In genomic region chr2:176554107-176555048, GRCh38 we compare ENCODE assay signal across 8 cellular contexts.
DNase-seq lines count a peak whose midpoint lies in the region; ATAC-seq and TF ChIP-seq lines count a peak whose summit lies in the region.

No MANE protein-coding gene starts in this region.

- no peaks in the 10 kb centered on the region for H3K27me3 ChIP-seq in thoracic aorta (replicated peaks; ENCODE audit: insufficient read depth)

- H3K9me3 Mint-ChIP-seq in activated CD8-positive, alpha-beta memory T cell treated with anti-CD3 and anti-CD28 coated beads, Interleukin-2, amount 10 ng/mL, durations not matched to agents 7 days and 5 days (ENCODE audit: low read depth), result no peaks in the 10 kb centered on the region

- peaks cover 58% of the 10 kb centered on the region for H3K27me3 Mint-ChIP-seq in activated CD8-positive, alpha-beta memory T cell treated with anti-CD3 and anti-CD28 coated beads, Interleukin-2, amount 10 ng/mL, durations not matched to agents 7 days and 5 days

- DNase-seq in DMS 273 (lab: John Stamatoyannopoulos, UW; ENCODE audit: unreplicated experiment) (peak; percentile 85), NCI-H446 (lab: John Stamatoyannopoulos, UW) (peak; percentile 31 to 71), epithelial cell of proximal tubule (ENCODE audit: low read depth) (no peak), mucosa of descending colon (peak in 1 of 3 donors; percentile 33), thoracic aorta (ENCODE audit: low spot score) (no peak)
- DNase-seq in activated CD8-positive, alpha-beta memory T cell treated with anti-CD3 and anti-CD28 coated beads, Interleukin-2, amount 10 ng/mL, durations not matched to agents 7 days and 5 days, result peak; percentile 50

- peaks cover 13% of the 10 kb centered on the region for H3K4me1 Mint-ChIP-seq in activated CD8-positive, alpha-beta memory T cell treated with anti-CD3 and anti-CD28 coated beads, Interleukin-2, amount 10 ng/mL, durations not matched to agents 7 days and 5 days

- intact Hi-C loops in mucosa of descending colon (cut with DNase I, micrococcal nuclease), result loop anchor here (10.0 kb wide), 3 partner anchors 90 to 410 kb away; no protein-coding TSS in a partner anchor

- H3K36me3 ChIP-seq in mucosa of descending colon (ENCODE audit: low read depth), result no peaks in the 10 kb centered on the region
- H3K36me3 ChIP-seq in thoracic aorta, result no peaks in the 10 kb centered on the region

- H3K4me3 Mint-ChIP-seq in activated CD8-positive, alpha-beta memory T cell treated with anti-CD3 and anti-CD28 coated beads, Interleukin-2, amount 10 ng/mL, durations not matched to agents 7 days and 5 days, result peak overlapping the region; percentile 59

- H3K4me3 ChIP-seq in epithelial cell of proximal tubule (ENCODE audit: low read depth, low read length), result peak overlapping the region; percentile 57
- H3K4me3 ChIP-seq in mucosa of descending colon, result no peak overlapping the region
- H3K4me3 ChIP-seq in thoracic aorta, result peak overlapping the region; percentile 68

- H3K36me3 Mint-ChIP-seq in activated CD8-positive, alpha-beta memory T cell treated with anti-CD3 and anti-CD28 coated beads, Interleukin-2, amount 10 ng/mL, durations not matched to agents 7 days and 5 days, result no peaks in the 10 kb centered on the region

- CTCF ChIA-PET in activated CD8-positive, alpha-beta memory T cell treated with anti-CD3 and anti-CD28 coated beads, Interleukin-2, amount 10 ng/mL, durations not matched to agents 7 days and 5 days (lab: Charles Lee), result interaction anchor here (0.8 to 2.8 kb wide), 39 partner anchors 8 to 838 kb away, joined by 3 to 35 read pairs (median 5); partner anchors contain the start of gene AGPS

- TF ChIP-seq CTCF in epithelial cell of proximal tubule (conservative IDR thresholded peaks at IDR 0.05; ENCODE audit: low read depth, low read length) (peak; percentile 82), mucosa of descending colon (IDR thresholded peaks at IDR 0.05) (peak; percentile 54), thoracic aorta (IDR thresholded peaks at IDR 0.05) (peak; percentile 80)

- no peak overlapping the region for H3K27ac Mint-ChIP-seq in activated CD8-positive, alpha-beta memory T cell treated with anti-CD3 and anti-CD28 coated beads, Interleukin-2, amount 10 ng/mL, durations not matched to agents 7 days and 5 days

- no peaks in the 10 kb centered on the region for H3K9me3 ChIP-seq in mucosa of descending colon
- H3K9me3 ChIP-seq in thoracic aorta, result no peaks in the 10 kb centered on the region

- peak overlapping the region; percentile 67 to 72 for H3K27ac ChIP-seq in thoracic aorta

- H3K4me1 ChIP-seq in mucosa of descending colon (ENCODE audit: low read depth) (no peaks in the 10 kb centered on the region), thoracic aorta (ENCODE audit: control insufficient read depth in 1 of 2, low read depth in 2 of 2) (peaks cover 10 to 25% of the 10 kb centered on the region in 2 donors)

- ATAC-seq in HG02759 (IDR thresholded peaks at IDR 0.05; ENCODE audit: unreplicated experiment) (peak; percentile 66), mucosa of descending colon (peak; percentile 80), thoracic aorta (ENCODE audit: insufficient number of reproducible peaks, low FRiP score, low read depth) (peak; percentile 23), HG03457 (IDR thresholded peaks at IDR 0.05; ENCODE audit: unreplicated experiment) (no peak)
- ATAC-seq in activated CD8-positive, alpha-beta memory T cell treated with anti-CD3 and anti-CD28 coated beads, Interleukin-2, amount 10 ng/mL, durations not matched to agents 7 days and 5 days, result peak; percentile 39

Comparison
In these comparisons a context has a peak if more than half of its experiments do, and no peak if none do; other contexts are left out.
1. DNase-seq: peak in DMS 273 (single experiment), NCI-H446 (2 of 2) and activated CD8-positive, alpha-beta memory T cell treated with anti-CD3 and anti-CD28 coated beads, Interleukin-2, amount 10 ng/mL, durations not matched to agents 7 days and 5 days (single experiment); none in epithelial cell of proximal tubule (single experiment) and thoracic aorta (single experiment).
2. Peak in every context shown above with its lines, with median percentiles within 50 percentile points of each other: CTCF ChIP-seq.